In the genomic region with DNA sequence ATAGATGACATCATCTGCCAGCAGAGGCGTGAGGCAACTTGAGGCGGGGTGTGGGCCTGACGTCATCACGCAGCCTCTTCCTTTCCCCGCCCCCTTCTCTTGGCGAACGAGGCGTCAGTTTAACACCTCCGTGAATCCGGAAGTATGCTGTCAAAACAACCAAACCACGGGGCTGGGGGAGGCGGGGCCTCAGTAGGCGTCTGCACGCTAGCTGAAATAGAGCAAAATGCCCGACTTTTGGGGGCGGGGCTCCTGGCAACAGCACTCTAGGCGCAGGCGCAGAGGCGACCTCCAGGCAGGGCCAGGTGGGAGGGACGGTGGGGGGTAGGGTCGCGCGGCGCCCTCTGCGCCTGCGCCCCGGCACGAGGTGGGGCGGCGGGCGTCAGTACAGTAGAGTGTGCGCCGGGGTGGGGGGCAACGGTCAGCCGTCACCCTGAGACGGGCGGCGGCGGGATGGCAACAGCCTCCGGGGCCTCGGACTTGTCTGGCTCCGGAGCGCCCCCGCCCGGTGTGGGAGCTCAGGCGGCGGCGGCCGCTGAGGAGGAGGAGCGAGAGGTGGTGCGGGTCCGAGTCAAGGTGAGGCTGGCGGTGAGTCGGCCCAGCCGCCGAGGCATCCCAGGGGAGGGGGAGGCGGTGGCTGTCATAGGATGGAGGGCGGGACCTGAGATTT, we compare ENCODE assay signal across 8 cellular contexts. TPM values are rescaled to one million over a fixed set of nuclear protein-coding genes. Genes with fewer than 3 reads are reported as not detected.
DNase-seq lines count a peak whose midpoint lies in the region; ATAC-seq and TF ChIP-seq lines count a peak whose summit lies in the region.

A gene with protein sequence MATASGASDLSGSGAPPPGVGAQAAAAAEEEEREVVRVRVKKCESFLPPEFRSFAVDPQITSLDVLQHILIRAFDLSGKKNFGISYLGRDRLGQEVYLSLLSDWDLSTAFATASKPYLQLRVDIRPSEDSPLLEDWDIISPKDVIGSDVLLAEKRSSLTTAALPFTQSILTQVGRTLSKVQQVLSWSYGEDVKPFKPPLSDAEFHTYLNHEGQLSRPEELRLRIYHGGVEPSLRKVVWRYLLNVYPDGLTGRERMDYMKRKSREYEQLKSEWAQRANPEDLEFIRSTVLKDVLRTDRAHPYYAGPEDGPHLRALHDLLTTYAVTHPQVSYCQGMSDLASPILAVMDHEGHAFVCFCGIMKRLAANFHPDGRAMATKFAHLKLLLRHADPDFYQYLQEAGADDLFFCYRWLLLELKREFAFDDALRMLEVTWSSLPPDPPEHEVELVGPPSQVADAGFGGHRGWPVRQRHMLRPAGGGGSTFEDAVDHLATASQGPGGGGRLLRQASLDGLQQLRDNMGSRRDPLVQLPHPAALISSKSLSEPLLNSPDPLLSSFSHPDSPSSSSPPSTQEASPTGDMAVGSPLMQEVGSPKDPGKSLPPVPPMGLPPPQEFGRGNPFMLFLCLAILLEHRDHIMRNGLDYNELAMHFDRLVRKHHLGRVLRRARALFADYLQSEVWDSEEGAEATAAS (plus strand): TSS at position 370 of the 670 bp plus-strand sequence. CDS start 84 bp downstream, at position 454.

- H3K9me3 ChIP-seq in osteoblast (ENCODE audit: low read depth, low read length) (no peaks in the 10 kb centered on the region), thoracic aorta (no peaks in the 10 kb centered on the region)

- POLR2A ChIA-PET in GM10248 (lab: Yijun Ruan, JAX): interaction anchor here (0.5 to 1.2 kb wide), 7 partner anchors 11 to 1239 kb away, joined by 3 to 7 read pairs (median 4); a partner anchor contains a TSS

- H3K4me3 Mint-ChIP-seq in activated naive CD8-positive, alpha-beta T cell: peak within 1 kb of the TSS; percentile 97

- H3K27ac Mint-ChIP-seq in activated naive CD8-positive, alpha-beta T cell: peak within 1 kb of the TSS; percentile 96

- H3K27me3 ChIP-seq in osteoblast (ENCODE audit: insufficient read depth, low read length) (no peaks in the 10 kb centered on the region), thoracic aorta (replicated peaks; ENCODE audit: insufficient read depth) (no peaks in the 10 kb centered on the region)

- peaks cover 4% of the 10 kb centered on the region for H3K36me3 Mint-ChIP-seq in activated naive CD8-positive, alpha-beta T cell

- H3K4me1 ChIP-seq in osteoblast (ENCODE audit: insufficient read depth, low read length): peaks cover 14% of the 10 kb centered on the region
- H3K4me1 ChIP-seq in thoracic aorta (ENCODE audit: control insufficient read depth in 1 of 2, low read depth in 2 of 2): peaks cover 0 to 8% of the 10 kb centered on the region in 2 donors

- H3K9me3 Mint-ChIP-seq in activated naive CD8-positive, alpha-beta T cell (ENCODE audit: low read depth): no peaks in the 10 kb centered on the region

- peak within 1 kb of the TSS; percentile 76 for H3K4me2 ChIP-seq in osteoblast (ENCODE audit: insufficient read depth, low read length)

- CTCF ChIA-PET in GM10248 (lab: Yijun Ruan, JAX): interaction anchor here (0.9 to 2.6 kb wide), 9 partner anchors 8 to 457 kb away, joined by 3 to 16 read pairs (median 4); a partner anchor contains a TSS

- no peaks in the 10 kb centered on the region for H4K20me1 ChIP-seq in osteoblast (ENCODE audit: insufficient read depth, low read length)

- H3K4me3 ChIP-seq in osteoblast (ENCODE audit: insufficient read depth, low read length): peak within 1 kb of the TSS; percentile 82
- peak within 1 kb of the TSS; percentile 86 for H3K4me3 ChIP-seq in thoracic aorta

- H2AFZ ChIP-seq in osteoblast (ENCODE audit: low read length): peak within 1 kb of the TSS; percentile 75

- H3K27ac ChIP-seq in osteoblast (ENCODE audit: low read depth, low read length) (peak within 1 kb of the TSS; percentile 74), thoracic aorta (peak within 1 kb of the TSS; percentile 66 to 80)

- H3K36me3 ChIP-seq in osteoblast (ENCODE audit: insufficient read depth, low read length) (no peaks in the 10 kb centered on the region), thoracic aorta (no peaks in the 10 kb centered on the region)

- DNase-seq in GM10248 (ENCODE audit: extremely low spot score) (peak; percentile 90), NCI-H1092 treated with DMSO at 0.1 percent for 48 hours (lab: John Stamatoyannopoulos, UW) (peak; percentile 97), SKM-1 treated with dmso at 0.1 percent for 144 hours (lab: John Stamatoyannopoulos, UW; ENCODE audit: unreplicated experiment) (peak; percentile 86), glomerular visceral epithelial cell (ENCODE audit: extremely low spot score) (peak; percentile 97), osteoblast (ENCODE audit: insufficient read length, low spot score, missing footprints) (peak; percentile 93), thoracic aorta (ENCODE audit: low spot score) (peak; percentile 93)

- peaks cover 17% of the 10 kb centered on the region for H3K4me1 Mint-ChIP-seq in activated naive CD8-positive, alpha-beta T cell (ENCODE audit: low read depth)

- H3K79me2 ChIP-seq in osteoblast (ENCODE audit: insufficient read depth, low read length): peaks cover 15% of the 10 kb centered on the region

- peak; percentile 34 for TF ChIP-seq CTCF in GM10248 (IDR thresholded peaks at IDR 0.05; ENCODE audit: control extremely low read depth, extremely low read depth, low read depth, missing control alignments)
- TF ChIP-seq CTCF in osteoblast (IDR thresholded peaks at IDR 0.05; ENCODE audit: extremely low read depth, low read depth, low read length): peak; percentile 29
- peak; percentile 29 for TF ChIP-seq CTCF in thoracic aorta (IDR thresholded peaks at IDR 0.05)

- peak; percentile 87 for ATAC-seq in HG02588 (IDR thresholded peaks at IDR 0.05; ENCODE audit: unreplicated experiment)
- peak; percentile 95 for ATAC-seq in thoracic aorta (ENCODE audit: insufficient number of reproducible peaks, low FRiP score, low read depth)

- no peaks in the 10 kb centered on the region for H3K27me3 Mint-ChIP-seq in activated naive CD8-positive, alpha-beta T cell

RNA-seq across cellular contexts. Expression of the gene that starts here (rescaled TPM):
- total RNA-seq in osteoblast (8.8 and 10.1 TPM in 2 replicates), thoracic aorta (10 to 100 TPM; 11.4 to 13.6 TPM)

Comparison
In these comparisons a context has a peak if more than half of its experiments do, and no peak if none do; other contexts are left out.
1. Peak in every context shown above with its lines: DNase-seq, ATAC-seq, H3K4me3 ChIP-seq and H3K27ac ChIP-seq.